In the genomic region with DNA sequence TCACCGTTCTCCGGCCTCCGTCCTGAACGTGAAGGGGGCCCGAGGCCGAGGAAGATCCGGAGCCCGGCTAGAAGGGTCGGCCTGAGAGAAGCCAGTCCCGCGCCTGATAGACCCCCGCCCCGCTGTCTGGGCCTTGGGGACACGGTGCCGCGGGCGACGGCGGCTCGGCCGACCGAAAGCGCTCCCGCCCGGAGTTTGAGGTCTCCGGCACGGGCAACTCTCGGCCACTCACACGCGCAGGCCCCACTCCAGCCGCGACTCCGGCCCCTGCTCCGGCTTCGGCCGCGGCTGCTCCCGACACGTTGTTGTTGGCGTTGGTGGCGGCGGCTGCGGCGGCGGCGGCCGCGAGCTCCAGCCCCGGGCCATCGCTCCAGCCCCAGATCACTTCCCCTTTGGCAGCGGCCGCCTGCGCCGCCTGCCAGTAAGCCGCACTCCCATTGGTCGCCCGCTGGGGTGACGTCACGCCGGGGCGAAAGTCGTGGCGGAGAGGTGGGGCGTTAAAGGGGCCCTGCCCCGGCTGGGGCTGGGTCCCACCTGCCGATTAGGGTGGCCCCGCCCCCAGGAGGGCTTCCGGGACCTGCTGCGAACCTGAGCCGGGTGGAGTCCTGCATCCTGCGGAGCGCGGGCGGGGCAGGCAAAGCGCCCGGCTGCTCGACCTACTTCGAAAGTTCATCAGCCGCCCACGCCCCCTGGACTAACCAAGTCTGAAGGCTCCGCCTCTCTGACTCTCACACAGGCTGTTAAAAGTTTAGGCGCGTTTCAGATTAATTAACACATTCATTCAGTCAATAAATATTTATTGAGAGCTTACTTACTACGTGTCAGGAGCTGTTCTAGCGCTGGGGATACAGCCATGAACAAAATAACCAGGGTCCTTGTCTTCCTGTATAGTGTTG, we compare ENCODE assay signal across 1 cellular context.
TF ChIP-seq lines count a peak whose summit lies in the region.

A gene with protein sequence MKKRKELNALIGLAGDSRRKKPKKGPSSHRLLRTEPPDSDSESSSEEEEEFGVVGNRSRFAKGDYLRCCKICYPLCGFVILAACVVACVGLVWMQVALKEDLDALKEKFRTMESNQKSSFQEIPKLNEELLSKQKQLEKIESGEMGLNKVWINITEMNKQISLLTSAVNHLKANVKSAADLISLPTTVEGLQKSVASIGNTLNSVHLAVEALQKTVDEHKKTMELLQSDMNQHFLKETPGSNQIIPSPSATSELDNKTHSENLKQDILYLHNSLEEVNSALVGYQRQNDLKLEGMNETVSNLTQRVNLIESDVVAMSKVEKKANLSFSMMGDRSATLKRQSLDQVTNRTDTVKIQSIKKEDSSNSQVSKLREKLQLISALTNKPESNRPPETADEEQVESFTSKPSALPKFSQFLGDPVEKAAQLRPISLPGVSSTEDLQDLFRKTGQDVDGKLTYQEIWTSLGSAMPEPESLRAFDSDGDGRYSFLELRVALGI (minus strand): TSS at position 388 of the 896 bp plus-strand sequence. CDS start 1,027 bp downstream, outside the sequence.

TF ChIP-seq in H1, 55 proteins besides CTCF, POLR2A, EP300 and RAD21 (continues in another document):
- TF ChIP-seq TCF12 (IDR thresholded peaks at IDR 0.05; ENCODE audit: low read depth, low read length) (0 out of 2 replicates have a peak, but pooled peaks have one; percentile 72), CBX5 (IDR thresholded peaks at IDR 0.05; ENCODE audit: low read depth, low read length) (no peak), JUN (IDR thresholded peaks at IDR 0.05; ENCODE audit: low read depth, low read length) (no peak), JUND (IDR thresholded peaks at IDR 0.05; ENCODE audit: low read length) (peak; percentile 87), RBBP5 (IDR thresholded peaks at IDR 0.05; ENCODE audit: borderline replicate concordance, low read depth, low read length) (peak; percentile 79; the same call in 1 of the 2 replicates), CHD1 (IDR thresholded peaks at IDR 0.05; ENCODE audit: low read depth, low read length) (no peak), CEBPB (IDR thresholded peaks at IDR 0.05; ENCODE audit: low read depth, low read length) (no peak), RXRA (IDR thresholded peaks at IDR 0.05; ENCODE audit: insufficient read depth, low read depth, low read length) (0 out of 2 replicates have a peak, but pooled peaks have one; percentile 79), MAFK (IDR thresholded peaks at IDR 0.05; ENCODE audit: low read depth, low read length) (no peak), SP2 (IDR thresholded peaks at IDR 0.05; ENCODE audit: low read length) (no peak), TBP (IDR thresholded peaks at IDR 0.05; ENCODE audit: low read depth, low read length) (0 out of 2 replicates have a peak, but pooled peaks have one; percentile 11), EZH2 (IDR thresholded peaks at IDR 0.05; ENCODE audit: low read depth, low read length, severe bottlenecking) (no peak), POLR2AphosphoS5 (IDR thresholded peaks at IDR 0.05; ENCODE audit: low read depth, low read length) (no peak), SUZ12 (IDR thresholded peaks at IDR 0.05; ENCODE audit: low read length) (no peak), RNF2 (IDR thresholded peaks at IDR 0.05; ENCODE audit: borderline replicate concordance, low read depth, low read length, missing control alignments, poor library complexity, severe bottlenecking) (no peak), SP1 (IDR thresholded peaks at IDR 0.05; ENCODE audit: low read depth, low read length) (peak; percentile 90), KDM4A (IDR thresholded peaks at IDR 0.05; ENCODE audit: low read depth, low read length, severe bottlenecking) (peak; percentile 92), POU5F1 (IDR thresholded peaks at IDR 0.05; ENCODE audit: low read depth, low read length) (no peak), BCL11A (IDR thresholded peaks at IDR 0.05; ENCODE audit: low read depth in 2 of 2, low read length in 2 of 2) (no peak), TAF1 (IDR thresholded peaks at IDR 0.05; ENCODE audit: low read depth, low read length) (peak; percentile 43; the same call in 1 of the 2 replicates), GTF2F1 (IDR thresholded peaks at IDR 0.05; ENCODE audit: borderline replicate concordance, low read depth, low read length) (no peak), FOSL1 (IDR thresholded peaks at IDR 0.05; ENCODE audit: insufficient read depth, low read depth, low read length) (no peak), BACH1 (IDR thresholded peaks at IDR 0.05; ENCODE audit: low read length) (no peak), HDAC6 (IDR thresholded peaks at IDR 0.05; ENCODE audit: low read depth, low read length) (no peak), PHF8 (conservative IDR thresholded peaks at IDR 0.05; ENCODE audit: low read depth, low read length) (peak; percentile 91), CHD2 (IDR thresholded peaks at IDR 0.05; ENCODE audit: low read length) (peak; percentile 67), SAP30 (IDR thresholded peaks at IDR 0.05; ENCODE audit: insufficient read depth, insufficient replicate concordance, low read length) (no peak), TAF7 (optimal IDR thresholded peaks at IDR 0.05; ENCODE audit: borderline replicate concordance, low read depth, low read length) (no peak), SRF (IDR thresholded peaks at IDR 0.05; ENCODE audit: low read depth, low read length) (no peak), NANOG (IDR thresholded peaks at IDR 0.05; ENCODE audit: insufficient read depth, low read depth, low read length, poor library complexity, severe bottlenecking) (no peak), ZNF274 (IDR thresholded peaks at IDR 0.05; ENCODE audit: borderline replicate concordance, extremely low read depth, low read length) (no peak), GABPA (IDR thresholded peaks at IDR 0.05; ENCODE audit: borderline replicate concordance, insufficient read depth, low read length) (no peak; the same call in 1 of the 2 replicates), SIN3A (conservative IDR thresholded peaks at IDR 0.05 in 1 of 2, IDR thresholded peaks at IDR 0.05 in 1 of 2; ENCODE audit: low read depth in 1 of 2, low read length in 2 of 2) (no peak; a peak in 1 of 4 replicates), SIX5 (IDR thresholded peaks at IDR 0.05; ENCODE audit: low read depth, low read length) (no peak), BRCA1 (IDR thresholded peaks at IDR 0.05; ENCODE audit: low read depth, low read length) (no peak), EGR1 (IDR thresholded peaks at IDR 0.05; ENCODE audit: borderline replicate concordance, low read depth, low read length) (peak; percentile 76; the same call in 1 of the 2 replicates), SIRT6 (IDR thresholded peaks at IDR 0.05; ENCODE audit: low read length) (no peak), KDM5A (IDR thresholded peaks at IDR 0.05; ENCODE audit: low read length) (no peak), ASH2L (IDR thresholded peaks at IDR 0.05; ENCODE audit: low read length) (peak; percentile 92), RFX5 (IDR thresholded peaks at IDR 0.05; ENCODE audit: borderline replicate concordance, low read depth, low read length) (no peak), CTBP2 (IDR thresholded peaks at IDR 0.05; ENCODE audit: borderline replicate concordance, insufficient read depth, insufficient read length, low read length) (no peak), SP4 (IDR thresholded peaks at IDR 0.05; ENCODE audit: low read length) (0 out of 2 replicates have a peak, but pooled peaks have one; percentile 54), HDAC2 (IDR thresholded peaks at IDR 0.05; ENCODE audit: borderline replicate concordance in 1 of 2, low read depth in 2 of 2, low read length in 2 of 2) (0 out of 4 replicates have a peak, but pooled peaks of 1 of the 2 experiments have one; percentile 24), CREB1 (IDR thresholded peaks at IDR 0.05) (peak; percentile 95)
- TF ChIP-seq, protein P1, sequence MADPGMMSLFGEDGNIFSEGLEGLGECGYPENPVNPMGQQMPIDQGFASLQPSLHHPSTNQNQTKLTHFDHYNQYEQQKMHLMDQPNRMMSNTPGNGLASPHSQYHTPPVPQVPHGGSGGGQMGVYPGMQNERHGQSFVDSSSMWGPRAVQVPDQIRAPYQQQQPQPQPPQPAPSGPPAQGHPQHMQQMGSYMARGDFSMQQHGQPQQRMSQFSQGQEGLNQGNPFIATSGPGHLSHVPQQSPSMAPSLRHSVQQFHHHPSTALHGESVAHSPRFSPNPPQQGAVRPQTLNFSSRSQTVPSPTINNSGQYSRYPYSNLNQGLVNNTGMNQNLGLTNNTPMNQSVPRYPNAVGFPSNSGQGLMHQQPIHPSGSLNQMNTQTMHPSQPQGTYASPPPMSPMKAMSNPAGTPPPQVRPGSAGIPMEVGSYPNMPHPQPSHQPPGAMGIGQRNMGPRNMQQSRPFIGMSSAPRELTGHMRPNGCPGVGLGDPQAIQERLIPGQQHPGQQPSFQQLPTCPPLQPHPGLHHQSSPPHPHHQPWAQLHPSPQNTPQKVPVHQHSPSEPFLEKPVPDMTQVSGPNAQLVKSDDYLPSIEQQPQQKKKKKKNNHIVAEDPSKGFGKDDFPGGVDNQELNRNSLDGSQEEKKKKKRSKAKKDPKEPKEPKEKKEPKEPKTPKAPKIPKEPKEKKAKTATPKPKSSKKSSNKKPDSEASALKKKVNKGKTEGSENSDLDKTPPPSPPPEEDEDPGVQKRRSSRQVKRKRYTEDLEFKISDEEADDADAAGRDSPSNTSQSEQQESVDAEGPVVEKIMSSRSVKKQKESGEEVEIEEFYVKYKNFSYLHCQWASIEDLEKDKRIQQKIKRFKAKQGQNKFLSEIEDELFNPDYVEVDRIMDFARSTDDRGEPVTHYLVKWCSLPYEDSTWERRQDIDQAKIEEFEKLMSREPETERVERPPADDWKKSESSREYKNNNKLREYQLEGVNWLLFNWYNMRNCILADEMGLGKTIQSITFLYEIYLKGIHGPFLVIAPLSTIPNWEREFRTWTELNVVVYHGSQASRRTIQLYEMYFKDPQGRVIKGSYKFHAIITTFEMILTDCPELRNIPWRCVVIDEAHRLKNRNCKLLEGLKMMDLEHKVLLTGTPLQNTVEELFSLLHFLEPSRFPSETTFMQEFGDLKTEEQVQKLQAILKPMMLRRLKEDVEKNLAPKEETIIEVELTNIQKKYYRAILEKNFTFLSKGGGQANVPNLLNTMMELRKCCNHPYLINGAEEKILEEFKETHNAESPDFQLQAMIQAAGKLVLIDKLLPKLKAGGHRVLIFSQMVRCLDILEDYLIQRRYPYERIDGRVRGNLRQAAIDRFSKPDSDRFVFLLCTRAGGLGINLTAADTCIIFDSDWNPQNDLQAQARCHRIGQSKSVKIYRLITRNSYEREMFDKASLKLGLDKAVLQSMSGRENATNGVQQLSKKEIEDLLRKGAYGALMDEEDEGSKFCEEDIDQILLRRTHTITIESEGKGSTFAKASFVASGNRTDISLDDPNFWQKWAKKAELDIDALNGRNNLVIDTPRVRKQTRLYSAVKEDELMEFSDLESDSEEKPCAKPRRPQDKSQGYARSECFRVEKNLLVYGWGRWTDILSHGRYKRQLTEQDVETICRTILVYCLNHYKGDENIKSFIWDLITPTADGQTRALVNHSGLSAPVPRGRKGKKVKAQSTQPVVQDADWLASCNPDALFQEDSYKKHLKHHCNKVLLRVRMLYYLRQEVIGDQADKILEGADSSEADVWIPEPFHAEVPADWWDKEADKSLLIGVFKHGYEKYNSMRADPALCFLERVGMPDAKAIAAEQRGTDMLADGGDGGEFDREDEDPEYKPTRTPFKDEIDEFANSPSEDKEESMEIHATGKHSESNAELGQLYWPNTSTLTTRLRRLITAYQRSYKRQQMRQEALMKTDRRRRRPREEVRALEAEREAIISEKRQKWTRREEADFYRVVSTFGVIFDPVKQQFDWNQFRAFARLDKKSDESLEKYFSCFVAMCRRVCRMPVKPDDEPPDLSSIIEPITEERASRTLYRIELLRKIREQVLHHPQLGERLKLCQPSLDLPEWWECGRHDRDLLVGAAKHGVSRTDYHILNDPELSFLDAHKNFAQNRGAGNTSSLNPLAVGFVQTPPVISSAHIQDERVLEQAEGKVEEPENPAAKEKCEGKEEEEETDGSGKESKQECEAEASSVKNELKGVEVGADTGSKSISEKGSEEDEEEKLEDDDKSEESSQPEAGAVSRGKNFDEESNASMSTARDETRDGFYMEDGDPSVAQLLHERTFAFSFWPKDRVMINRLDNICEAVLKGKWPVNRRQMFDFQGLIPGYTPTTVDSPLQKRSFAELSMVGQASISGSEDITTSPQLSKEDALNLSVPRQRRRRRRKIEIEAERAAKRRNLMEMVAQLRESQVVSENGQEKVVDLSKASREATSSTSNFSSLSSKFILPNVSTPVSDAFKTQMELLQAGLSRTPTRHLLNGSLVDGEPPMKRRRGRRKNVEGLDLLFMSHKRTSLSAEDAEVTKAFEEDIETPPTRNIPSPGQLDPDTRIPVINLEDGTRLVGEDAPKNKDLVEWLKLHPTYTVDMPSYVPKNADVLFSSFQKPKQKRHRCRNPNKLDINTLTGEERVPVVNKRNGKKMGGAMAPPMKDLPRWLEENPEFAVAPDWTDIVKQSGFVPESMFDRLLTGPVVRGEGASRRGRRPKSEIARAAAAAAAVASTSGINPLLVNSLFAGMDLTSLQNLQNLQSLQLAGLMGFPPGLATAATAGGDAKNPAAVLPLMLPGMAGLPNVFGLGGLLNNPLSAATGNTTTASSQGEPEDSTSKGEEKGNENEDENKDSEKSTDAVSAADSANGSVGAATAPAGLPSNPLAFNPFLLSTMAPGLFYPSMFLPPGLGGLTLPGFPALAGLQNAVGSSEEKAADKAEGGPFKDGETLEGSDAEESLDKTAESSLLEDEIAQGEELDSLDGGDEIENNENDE (IDR thresholded peaks at IDR 0.05; ENCODE audit: insufficient replicate concordance, low read length): no peak
- TF ChIP-seq, protein P2, sequence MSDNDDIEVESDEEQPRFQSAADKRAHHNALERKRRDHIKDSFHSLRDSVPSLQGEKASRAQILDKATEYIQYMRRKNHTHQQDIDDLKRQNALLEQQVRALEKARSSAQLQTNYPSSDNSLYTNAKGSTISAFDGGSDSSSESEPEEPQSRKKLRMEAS (IDR thresholded peaks at IDR 0.05): peak; percentile 89
- TF ChIP-seq, protein P3, sequence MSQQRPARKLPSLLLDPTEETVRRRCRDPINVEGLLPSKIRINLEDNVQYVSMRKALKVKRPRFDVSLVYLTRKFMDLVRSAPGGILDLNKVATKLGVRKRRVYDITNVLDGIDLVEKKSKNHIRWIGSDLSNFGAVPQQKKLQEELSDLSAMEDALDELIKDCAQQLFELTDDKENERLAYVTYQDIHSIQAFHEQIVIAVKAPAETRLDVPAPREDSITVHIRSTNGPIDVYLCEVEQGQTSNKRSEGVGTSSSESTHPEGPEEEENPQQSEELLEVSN (IDR thresholded peaks at IDR 0.05): peak; percentile 84
- TF ChIP-seq, protein P4, sequence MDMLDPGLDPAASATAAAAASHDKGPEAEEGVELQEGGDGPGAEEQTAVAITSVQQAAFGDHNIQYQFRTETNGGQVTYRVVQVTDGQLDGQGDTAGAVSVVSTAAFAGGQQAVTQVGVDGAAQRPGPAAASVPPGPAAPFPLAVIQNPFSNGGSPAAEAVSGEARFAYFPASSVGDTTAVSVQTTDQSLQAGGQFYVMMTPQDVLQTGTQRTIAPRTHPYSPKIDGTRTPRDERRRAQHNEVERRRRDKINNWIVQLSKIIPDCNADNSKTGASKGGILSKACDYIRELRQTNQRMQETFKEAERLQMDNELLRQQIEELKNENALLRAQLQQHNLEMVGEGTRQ (IDR thresholded peaks at IDR 0.05; ENCODE audit: low read length): no peak
- TF ChIP-seq, protein P5, sequence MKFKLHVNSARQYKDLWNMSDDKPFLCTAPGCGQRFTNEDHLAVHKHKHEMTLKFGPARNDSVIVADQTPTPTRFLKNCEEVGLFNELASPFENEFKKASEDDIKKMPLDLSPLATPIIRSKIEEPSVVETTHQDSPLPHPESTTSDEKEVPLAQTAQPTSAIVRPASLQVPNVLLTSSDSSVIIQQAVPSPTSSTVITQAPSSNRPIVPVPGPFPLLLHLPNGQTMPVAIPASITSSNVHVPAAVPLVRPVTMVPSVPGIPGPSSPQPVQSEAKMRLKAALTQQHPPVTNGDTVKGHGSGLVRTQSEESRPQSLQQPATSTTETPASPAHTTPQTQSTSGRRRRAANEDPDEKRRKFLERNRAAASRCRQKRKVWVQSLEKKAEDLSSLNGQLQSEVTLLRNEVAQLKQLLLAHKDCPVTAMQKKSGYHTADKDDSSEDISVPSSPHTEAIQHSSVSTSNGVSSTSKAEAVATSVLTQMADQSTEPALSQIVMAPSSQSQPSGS (IDR thresholded peaks at IDR 0.05; ENCODE audit: low read length): no peak
